12 cellular contexts compared by ENCODE assay signal in the genomic region with DNA sequence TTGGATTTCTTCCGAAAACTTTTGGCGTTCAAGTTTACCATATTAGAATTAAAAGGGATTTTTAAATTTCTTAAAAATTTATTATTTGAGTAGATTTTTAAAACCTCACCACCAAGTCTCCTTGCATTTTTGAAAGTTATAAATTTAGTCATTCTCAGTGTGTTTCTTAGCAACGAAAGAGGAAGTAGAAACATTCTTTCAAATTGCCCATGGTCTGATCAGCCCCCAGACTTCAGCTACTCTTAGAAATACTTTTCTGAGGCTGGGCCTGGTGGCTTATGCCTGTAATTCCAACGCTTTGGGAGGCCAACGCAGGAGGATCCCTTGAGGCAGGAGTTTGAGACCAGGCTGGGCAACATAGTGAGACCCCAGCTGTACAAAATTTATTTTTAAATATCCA.
A peak's percentile ranks its signal among the peaks of the same experiment; 100 is the strongest.
DNase-seq lines count a peak whose midpoint lies in the region; ATAC-seq lines count a peak whose summit lies in the region.
"Had no signal": no experiment of that assay in that cellular context is flagged by ENCODE, and none has a peak within 500 bp of the region (broad histone marks: within the 10 kb centered on the region; RNA-seq: fewer than 3 reads in every experiment).

No MANE protein-coding gene starts in this region.

- peak; percentile 80 for ATAC-seq in GM21717 (IDR thresholded peaks at IDR 0.05; ENCODE audit: unreplicated experiment)
- ATAC-seq in HG03457 (IDR thresholded peaks at IDR 0.05; ENCODE audit: unreplicated experiment): peak; percentile 50
- ATAC-seq: body of pancreas, left ventricle myocardium superior, right lobe of liver had no signal

- peak; percentile 73 for DNase-seq in SIG-M5 treated with dmso at 0.1 percent for 504 hours (lab: John Stamatoyannopoulos, UW; ENCODE audit: unreplicated experiment)
- DNase-seq in SIG-M5 (lab: John Stamatoyannopoulos, UW): no peak
- DNase-seq in germinal center (ENCODE audit: low spot score): peak; percentile 46
- no peak for DNase-seq in NCI-H82 (lab: John Stamatoyannopoulos, UW)
- DNase-seq in activated CD8-positive, alpha-beta memory T cell treated with anti-CD3 and anti-CD28 coated beads for 24 hours: no peak
- DNase-seq in activated CD4-positive, alpha-beta T cell treated with anti-CD3 and anti-CD28 coated beads for 4 hours: no peak
- DNase-seq: body of pancreas, GDM1, left ventricle myocardium superior, right lobe of liver had no signal

Comparison
In these comparisons a context has a peak if more than half of its experiments do, and no peak if none do; other contexts are left out.
1. DNase-seq: peak in SIG-M5 treated with dmso at 0.1 percent for 504 hours (single experiment) and germinal center (single experiment); none in SIG-M5 (single experiment), NCI-H82 (single experiment), activated CD8-positive, alpha-beta memory T cell treated with anti-CD3 and anti-CD28 coated beads for 24 hours (single experiment) and activated CD4-positive, alpha-beta T cell treated with anti-CD3 and anti-CD28 coated beads for 4 hours (0 of 2).